ENCODE assay signal across 2 cellular contexts in the genomic region with DNA sequence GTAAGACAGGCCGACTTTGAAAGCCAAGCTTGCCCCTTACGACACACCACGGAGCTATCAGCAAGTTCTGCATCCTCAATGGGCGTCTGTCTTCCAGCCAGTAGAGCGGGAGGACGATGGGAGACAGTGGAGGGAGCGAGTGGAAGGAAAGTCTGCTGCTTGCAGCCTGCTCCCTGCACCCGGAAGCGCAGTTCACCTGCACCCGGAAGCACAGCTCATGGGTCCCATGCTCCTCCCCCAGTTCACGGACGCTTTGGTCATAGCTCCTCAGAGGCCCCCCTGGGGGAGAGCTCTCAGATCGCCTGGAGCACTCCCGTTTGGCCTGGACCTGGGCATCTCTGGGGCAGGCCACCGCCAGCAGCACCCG.
TF ChIP-seq lines count a peak whose summit lies in the region.

No MANE protein-coding gene starts in this region.

TF ChIP-seq in HEK293, 187 proteins besides CTCF, POLR2A, EP300 and RAD21 (continued from another document):
- TF ChIP-seq KLF16 (tag by site-specific recombination; IDR thresholded peaks at IDR 0.05): no peak
- TF ChIP-seq ZNF221 (tag by site-specific recombination; IDR thresholded peaks at IDR 0.05; ENCODE audit: borderline replicate concordance): no peak
- TF ChIP-seq ZNF169 (tag by site-specific recombination; IDR thresholded peaks at IDR 0.05): no peak
- 0 out of 2 replicates have a peak, but pooled peaks have one; percentile 18 for TF ChIP-seq TRIM28 (IDR thresholded peaks at IDR 0.05; ENCODE audit: borderline replicate concordance, low read length)
- no peak for TF ChIP-seq ZBTB1 (tag by site-specific recombination; IDR thresholded peaks at IDR 0.05)
- TF ChIP-seq, protein P1, sequence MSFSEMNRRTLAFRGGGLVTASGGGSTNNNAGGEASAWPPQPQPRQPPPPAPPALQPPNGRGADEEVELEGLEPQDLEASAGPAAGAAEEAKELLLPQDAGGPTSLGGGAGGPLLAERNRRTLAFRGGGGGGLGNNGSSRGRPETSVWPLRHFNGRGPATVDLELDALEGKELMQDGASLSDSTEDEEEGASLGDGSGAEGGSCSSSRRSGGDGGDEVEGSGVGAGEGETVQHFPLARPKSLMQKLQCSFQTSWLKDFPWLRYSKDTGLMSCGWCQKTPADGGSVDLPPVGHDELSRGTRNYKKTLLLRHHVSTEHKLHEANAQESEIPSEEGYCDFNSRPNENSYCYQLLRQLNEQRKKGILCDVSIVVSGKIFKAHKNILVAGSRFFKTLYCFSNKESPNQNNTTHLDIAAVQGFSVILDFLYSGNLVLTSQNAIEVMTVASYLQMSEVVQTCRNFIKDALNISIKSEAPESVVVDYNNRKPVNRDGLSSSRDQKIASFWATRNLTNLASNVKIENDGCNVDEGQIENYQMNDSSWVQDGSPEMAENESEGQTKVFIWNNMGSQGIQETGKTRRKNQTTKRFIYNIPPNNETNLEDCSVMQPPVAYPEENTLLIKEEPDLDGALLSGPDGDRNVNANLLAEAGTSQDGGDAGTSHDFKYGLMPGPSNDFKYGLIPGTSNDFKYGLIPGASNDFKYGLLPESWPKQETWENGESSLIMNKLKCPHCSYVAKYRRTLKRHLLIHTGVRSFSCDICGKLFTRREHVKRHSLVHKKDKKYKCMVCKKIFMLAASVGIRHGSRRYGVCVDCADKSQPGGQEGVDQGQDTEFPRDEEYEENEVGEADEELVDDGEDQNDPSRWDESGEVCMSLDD (tag by site-specific recombination; IDR thresholded peaks at IDR 0.05): 0 out of 2 replicates have a peak, but pooled peaks have one; percentile 3
- TF ChIP-seq, protein P2, sequence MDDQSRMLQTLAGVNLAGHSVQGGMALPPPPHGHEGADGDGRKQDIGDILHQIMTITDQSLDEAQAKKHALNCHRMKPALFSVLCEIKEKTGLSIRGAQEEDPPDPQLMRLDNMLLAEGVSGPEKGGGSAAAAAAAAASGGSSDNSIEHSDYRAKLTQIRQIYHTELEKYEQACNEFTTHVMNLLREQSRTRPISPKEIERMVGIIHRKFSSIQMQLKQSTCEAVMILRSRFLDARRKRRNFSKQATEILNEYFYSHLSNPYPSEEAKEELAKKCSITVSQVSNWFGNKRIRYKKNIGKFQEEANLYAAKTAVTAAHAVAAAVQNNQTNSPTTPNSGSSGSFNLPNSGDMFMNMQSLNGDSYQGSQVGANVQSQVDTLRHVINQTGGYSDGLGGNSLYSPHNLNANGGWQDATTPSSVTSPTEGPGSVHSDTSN (CRISPR knock-in tag; IDR thresholded peaks at IDR 0.05): no peak
- TF ChIP-seq, protein P3, sequence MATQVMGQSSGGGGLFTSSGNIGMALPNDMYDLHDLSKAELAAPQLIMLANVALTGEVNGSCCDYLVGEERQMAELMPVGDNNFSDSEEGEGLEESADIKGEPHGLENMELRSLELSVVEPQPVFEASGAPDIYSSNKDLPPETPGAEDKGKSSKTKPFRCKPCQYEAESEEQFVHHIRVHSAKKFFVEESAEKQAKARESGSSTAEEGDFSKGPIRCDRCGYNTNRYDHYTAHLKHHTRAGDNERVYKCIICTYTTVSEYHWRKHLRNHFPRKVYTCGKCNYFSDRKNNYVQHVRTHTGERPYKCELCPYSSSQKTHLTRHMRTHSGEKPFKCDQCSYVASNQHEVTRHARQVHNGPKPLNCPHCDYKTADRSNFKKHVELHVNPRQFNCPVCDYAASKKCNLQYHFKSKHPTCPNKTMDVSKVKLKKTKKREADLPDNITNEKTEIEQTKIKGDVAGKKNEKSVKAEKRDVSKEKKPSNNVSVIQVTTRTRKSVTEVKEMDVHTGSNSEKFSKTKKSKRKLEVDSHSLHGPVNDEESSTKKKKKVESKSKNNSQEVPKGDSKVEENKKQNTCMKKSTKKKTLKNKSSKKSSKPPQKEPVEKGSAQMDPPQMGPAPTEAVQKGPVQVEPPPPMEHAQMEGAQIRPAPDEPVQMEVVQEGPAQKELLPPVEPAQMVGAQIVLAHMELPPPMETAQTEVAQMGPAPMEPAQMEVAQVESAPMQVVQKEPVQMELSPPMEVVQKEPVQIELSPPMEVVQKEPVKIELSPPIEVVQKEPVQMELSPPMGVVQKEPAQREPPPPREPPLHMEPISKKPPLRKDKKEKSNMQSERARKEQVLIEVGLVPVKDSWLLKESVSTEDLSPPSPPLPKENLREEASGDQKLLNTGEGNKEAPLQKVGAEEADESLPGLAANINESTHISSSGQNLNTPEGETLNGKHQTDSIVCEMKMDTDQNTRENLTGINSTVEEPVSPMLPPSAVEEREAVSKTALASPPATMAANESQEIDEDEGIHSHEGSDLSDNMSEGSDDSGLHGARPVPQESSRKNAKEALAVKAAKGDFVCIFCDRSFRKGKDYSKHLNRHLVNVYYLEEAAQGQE (tag by site-specific recombination; IDR thresholded peaks at IDR 0.05): no peak
- TF ChIP-seq, protein P4, sequence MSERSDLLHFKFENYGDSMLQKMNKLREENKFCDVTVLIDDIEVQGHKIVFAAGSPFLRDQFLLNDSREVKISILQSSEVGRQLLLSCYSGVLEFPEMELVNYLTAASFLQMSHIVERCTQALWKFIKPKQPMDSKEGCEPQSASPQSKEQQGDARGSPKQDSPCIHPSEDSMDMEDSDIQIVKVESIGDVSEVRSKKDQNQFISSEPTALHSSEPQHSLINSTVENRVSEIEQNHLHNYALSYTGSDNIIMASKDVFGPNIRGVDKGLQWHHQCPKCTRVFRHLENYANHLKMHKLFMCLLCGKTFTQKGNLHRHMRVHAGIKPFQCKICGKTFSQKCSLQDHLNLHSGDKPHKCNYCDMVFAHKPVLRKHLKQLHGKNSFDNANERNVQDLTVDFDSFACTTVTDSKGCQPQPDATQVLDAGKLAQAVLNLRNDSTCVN (tag by site-specific recombination; optimal IDR thresholded peaks at IDR 0.05): peak; percentile 5
- no peak for TF ChIP-seq PRDM1 (tag by site-specific recombination; IDR thresholded peaks at IDR 0.05)

TF ChIP-seq in WTC11, 78 proteins besides CTCF, POLR2A, EP300 and RAD21 (continued from another document):
- TF ChIP-seq, protein P5, sequence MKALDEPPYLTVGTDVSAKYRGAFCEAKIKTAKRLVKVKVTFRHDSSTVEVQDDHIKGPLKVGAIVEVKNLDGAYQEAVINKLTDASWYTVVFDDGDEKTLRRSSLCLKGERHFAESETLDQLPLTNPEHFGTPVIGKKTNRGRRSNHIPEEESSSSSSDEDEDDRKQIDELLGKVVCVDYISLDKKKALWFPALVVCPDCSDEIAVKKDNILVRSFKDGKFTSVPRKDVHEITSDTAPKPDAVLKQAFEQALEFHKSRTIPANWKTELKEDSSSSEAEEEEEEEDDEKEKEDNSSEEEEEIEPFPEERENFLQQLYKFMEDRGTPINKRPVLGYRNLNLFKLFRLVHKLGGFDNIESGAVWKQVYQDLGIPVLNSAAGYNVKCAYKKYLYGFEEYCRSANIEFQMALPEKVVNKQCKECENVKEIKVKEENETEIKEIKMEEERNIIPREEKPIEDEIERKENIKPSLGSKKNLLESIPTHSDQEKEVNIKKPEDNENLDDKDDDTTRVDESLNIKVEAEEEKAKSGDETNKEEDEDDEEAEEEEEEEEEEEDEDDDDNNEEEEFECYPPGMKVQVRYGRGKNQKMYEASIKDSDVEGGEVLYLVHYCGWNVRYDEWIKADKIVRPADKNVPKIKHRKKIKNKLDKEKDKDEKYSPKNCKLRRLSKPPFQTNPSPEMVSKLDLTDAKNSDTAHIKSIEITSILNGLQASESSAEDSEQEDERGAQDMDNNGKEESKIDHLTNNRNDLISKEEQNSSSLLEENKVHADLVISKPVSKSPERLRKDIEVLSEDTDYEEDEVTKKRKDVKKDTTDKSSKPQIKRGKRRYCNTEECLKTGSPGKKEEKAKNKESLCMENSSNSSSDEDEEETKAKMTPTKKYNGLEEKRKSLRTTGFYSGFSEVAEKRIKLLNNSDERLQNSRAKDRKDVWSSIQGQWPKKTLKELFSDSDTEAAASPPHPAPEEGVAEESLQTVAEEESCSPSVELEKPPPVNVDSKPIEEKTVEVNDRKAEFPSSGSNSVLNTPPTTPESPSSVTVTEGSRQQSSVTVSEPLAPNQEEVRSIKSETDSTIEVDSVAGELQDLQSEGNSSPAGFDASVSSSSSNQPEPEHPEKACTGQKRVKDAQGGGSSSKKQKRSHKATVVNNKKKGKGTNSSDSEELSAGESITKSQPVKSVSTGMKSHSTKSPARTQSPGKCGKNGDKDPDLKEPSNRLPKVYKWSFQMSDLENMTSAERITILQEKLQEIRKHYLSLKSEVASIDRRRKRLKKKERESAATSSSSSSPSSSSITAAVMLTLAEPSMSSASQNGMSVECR (CRISPR knock-in tag; IDR thresholded peaks at IDR 0.05; ENCODE audit: borderline replicate concordance): 0 out of 2 replicates have a peak, but pooled peaks have one; percentile 20
- TF ChIP-seq HMGA2 (CRISPR knock-in tag; IDR thresholded peaks at IDR 0.05): no peak
- TF ChIP-seq, protein P6, sequence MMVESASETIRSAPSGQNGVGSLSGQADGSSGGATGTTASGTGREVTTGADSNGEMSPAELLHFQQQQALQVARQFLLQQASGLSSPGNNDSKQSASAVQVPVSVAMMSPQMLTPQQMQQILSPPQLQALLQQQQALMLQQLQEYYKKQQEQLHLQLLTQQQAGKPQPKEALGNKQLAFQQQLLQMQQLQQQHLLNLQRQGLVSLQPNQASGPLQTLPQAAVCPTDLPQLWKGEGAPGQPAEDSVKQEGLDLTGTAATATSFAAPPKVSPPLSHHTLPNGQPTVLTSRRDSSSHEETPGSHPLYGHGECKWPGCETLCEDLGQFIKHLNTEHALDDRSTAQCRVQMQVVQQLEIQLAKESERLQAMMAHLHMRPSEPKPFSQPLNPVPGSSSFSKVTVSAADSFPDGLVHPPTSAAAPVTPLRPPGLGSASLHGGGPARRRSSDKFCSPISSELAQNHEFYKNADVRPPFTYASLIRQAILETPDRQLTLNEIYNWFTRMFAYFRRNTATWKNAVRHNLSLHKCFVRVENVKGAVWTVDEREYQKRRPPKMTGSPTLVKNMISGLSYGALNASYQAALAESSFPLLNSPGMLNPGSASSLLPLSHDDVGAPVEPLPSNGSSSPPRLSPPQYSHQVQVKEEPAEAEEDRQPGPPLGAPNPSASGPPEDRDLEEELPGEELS (CRISPR knock-in tag; IDR thresholded peaks at IDR 0.05): no peak
- TF ChIP-seq, protein P7, sequence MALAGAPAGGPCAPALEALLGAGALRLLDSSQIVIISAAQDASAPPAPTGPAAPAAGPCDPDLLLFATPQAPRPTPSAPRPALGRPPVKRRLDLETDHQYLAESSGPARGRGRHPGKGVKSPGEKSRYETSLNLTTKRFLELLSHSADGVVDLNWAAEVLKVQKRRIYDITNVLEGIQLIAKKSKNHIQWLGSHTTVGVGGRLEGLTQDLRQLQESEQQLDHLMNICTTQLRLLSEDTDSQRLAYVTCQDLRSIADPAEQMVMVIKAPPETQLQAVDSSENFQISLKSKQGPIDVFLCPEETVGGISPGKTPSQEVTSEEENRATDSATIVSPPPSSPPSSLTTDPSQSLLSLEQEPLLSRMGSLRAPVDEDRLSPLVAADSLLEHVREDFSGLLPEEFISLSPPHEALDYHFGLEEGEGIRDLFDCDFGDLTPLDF (CRISPR knock-in tag; IDR thresholded peaks at IDR 0.05): no peak
- TF ChIP-seq NFYB (CRISPR knock-in tag; conservative IDR thresholded peaks at IDR 0.05; ENCODE audit: low read depth): no peak
- TF ChIP-seq FOXP1 (CRISPR knock-in tag; IDR thresholded peaks at IDR 0.05; ENCODE audit: borderline replicate concordance): peak; percentile 39; the same call in 1 of the 2 replicates
- no peak for TF ChIP-seq NFATC4 (CRISPR knock-in tag; IDR thresholded peaks at IDR 0.05)
- no peak for TF ChIP-seq IRF2 (CRISPR knock-in tag; IDR thresholded peaks at IDR 0.05; ENCODE audit: borderline replicate concordance, low read depth)
- TF ChIP-seq, protein P8, sequence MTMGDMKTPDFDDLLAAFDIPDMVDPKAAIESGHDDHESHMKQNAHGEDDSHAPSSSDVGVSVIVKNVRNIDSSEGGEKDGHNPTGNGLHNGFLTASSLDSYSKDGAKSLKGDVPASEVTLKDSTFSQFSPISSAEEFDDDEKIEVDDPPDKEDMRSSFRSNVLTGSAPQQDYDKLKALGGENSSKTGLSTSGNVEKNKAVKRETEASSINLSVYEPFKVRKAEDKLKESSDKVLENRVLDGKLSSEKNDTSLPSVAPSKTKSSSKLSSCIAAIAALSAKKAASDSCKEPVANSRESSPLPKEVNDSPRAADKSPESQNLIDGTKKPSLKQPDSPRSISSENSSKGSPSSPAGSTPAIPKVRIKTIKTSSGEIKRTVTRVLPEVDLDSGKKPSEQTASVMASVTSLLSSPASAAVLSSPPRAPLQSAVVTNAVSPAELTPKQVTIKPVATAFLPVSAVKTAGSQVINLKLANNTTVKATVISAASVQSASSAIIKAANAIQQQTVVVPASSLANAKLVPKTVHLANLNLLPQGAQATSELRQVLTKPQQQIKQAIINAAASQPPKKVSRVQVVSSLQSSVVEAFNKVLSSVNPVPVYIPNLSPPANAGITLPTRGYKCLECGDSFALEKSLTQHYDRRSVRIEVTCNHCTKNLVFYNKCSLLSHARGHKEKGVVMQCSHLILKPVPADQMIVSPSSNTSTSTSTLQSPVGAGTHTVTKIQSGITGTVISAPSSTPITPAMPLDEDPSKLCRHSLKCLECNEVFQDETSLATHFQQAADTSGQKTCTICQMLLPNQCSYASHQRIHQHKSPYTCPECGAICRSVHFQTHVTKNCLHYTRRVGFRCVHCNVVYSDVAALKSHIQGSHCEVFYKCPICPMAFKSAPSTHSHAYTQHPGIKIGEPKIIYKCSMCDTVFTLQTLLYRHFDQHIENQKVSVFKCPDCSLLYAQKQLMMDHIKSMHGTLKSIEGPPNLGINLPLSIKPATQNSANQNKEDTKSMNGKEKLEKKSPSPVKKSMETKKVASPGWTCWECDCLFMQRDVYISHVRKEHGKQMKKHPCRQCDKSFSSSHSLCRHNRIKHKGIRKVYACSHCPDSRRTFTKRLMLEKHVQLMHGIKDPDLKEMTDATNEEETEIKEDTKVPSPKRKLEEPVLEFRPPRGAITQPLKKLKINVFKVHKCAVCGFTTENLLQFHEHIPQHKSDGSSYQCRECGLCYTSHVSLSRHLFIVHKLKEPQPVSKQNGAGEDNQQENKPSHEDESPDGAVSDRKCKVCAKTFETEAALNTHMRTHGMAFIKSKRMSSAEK (CRISPR knock-in tag; IDR thresholded peaks at IDR 0.05; ENCODE audit: borderline replicate concordance): no peak
